In the genomic region with DNA sequence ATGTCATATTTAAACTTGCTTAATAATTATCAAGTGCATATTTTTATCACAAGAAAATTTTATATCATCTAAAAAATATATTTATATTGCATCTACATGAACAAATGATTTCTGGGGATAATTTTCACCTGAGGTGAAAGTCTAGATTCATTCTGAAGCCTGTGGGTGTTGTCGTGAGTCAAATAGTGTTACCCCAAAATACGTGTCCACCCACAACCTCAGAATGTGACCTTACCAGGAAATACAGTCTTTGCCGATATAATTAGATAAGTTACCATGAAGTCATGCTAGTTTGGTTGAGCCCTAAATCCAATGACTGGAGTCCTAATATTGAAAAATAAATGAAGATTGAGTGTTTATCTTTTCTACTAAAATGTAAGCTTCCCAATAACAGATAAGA, we compare ENCODE assay signal across 18 cellular contexts.
DNase-seq lines count a peak whose midpoint lies in the region; ATAC-seq, FAIRE-seq and TF ChIP-seq lines count a peak whose summit lies in the region.
"Had no signal": no experiment of that assay in that cellular context is flagged by ENCODE, and none has a peak within 500 bp of the region (broad histone marks: within the 10 kb centered on the region; RNA-seq: fewer than 3 reads in every experiment).

No MANE protein-coding gene starts in this region.

- no peak for TF ChIP-seq POLR2A in GM12878 (IDR thresholded peaks at IDR 0.05; ENCODE audit: low read depth, low read length)

- H3K27me3 ChIP-seq in GM12878 (replicated peaks in 1 of 2; ENCODE audit: control insufficient read depth in 2 of 2, insufficient read depth in 2 of 2, low read length in 1 of 2) = no peaks in the 10 kb centered on the region
- no peaks in the 10 kb centered on the region for H3K27me3 ChIP-seq in ascending aorta
- H3K27me3 ChIP-seq: neutrophil had no signal

- H3K4me1 ChIP-seq in GM12878 (ENCODE audit: control insufficient read depth, insufficient read depth, low read length) (no peaks in the 10 kb centered on the region), ascending aorta (no peaks in the 10 kb centered on the region)

- no peak for TF ChIP-seq CTCF in GM12878 (IDR thresholded peaks at IDR 0.05 in 2 of 3, conservative IDR thresholded peaks at IDR 0.05 in 1 of 3; ENCODE audit: control insufficient read depth in 2 of 3, extremely low read depth in 1 of 3, insufficient read depth in 1 of 3, low read depth in 3 of 3, low read length in 3 of 3)
- TF ChIP-seq CTCF in ascending aorta (IDR thresholded peaks at IDR 0.05) = no peak

- H3K36me3 ChIP-seq in GM12878 (ENCODE audit: control insufficient read depth in 2 of 2, insufficient read depth in 2 of 2, low read length in 1 of 2) (no peaks in the 10 kb centered on the region), ascending aorta (no peaks in the 10 kb centered on the region)
- H3K36me3 ChIP-seq: neutrophil had no signal

- BruUV-seq in GM12878 (replicated peaks; lab: Mats Ljungman, UMichigan) = no TSS peak

- H3K9ac ChIP-seq in GM12878 (ENCODE audit: control insufficient read depth, insufficient read depth, low read length) = no peak overlapping the region

- ATAC-seq in activated T-cell treated with anti-CD3 and anti-CD28 coated beads, Interleukin-2, amount 50 U/mL, for 4 hours = peak; percentile 52 to 66
- peak; percentile 68 for ATAC-seq in GM21360 (IDR thresholded peaks at IDR 0.05; ENCODE audit: unreplicated experiment)
- ATAC-seq in HG03060 (IDR thresholded peaks at IDR 0.05; ENCODE audit: low read depth, unreplicated experiment) = peak; percentile 45
- peak; percentile 71 for ATAC-seq in GM12878
- no peak for ATAC-seq in left colon
- ATAC-seq: K562, left lobe of liver, PC-3 had no signal

- H2AFZ ChIP-seq in GM12878 (ENCODE audit: control insufficient read depth, low read depth, low read length) = peak overlapping the region; percentile 1; the same call in 1 of the 2 replicates

- in situ Hi-C loops in GM12878 (cut with MboI) = no loop called here

- H3K36me3 Mint-ChIP-seq in activated T-cell treated with anti-CD3 and anti-CD28 coated beads, Interleukin-2, amount 50 U/mL, for 4 hours (ENCODE audit: insufficient read depth) = no peaks in the 10 kb centered on the region

- H3K4me2 ChIP-seq in GM12878 (ENCODE audit: control insufficient read depth, insufficient read depth) = no peak overlapping the region

- POLR2A ChIA-PET in GM12878 (lab: Charles Lee) = no interaction called here

- no peak for TF ChIP-seq RAD21 in GM12878 (IDR thresholded peaks at IDR 0.05; ENCODE audit: insufficient read depth, low read depth, low read length)

- 0% methylated on average over 3 of the region's 3 CpGs for WGBS in GM12878 (ENCODE audit: insufficient coverage, insufficient replicate concordance, low lambda C conversion rate, missing lambda C conversion rate)

- H4K20me1 ChIP-seq in GM12878 (ENCODE audit: control insufficient read depth, insufficient read depth) = no peaks in the 10 kb centered on the region

- H3K4me1 Mint-ChIP-seq in activated T-cell treated with anti-CD3 and anti-CD28 coated beads, Interleukin-2, amount 50 U/mL, for 4 hours (ENCODE audit: low read depth) = peaks cover 3% of the 10 kb centered on the region

- CTCF ChIA-PET in GM12878 (lab: Yijun Ruan, JAX) = interaction anchor here (0.6 kb wide), 1 partner anchor 592 kb away, joined by 4 read pairs; no protein-coding TSS in a partner anchor

- DNase-seq in activated T-cell treated with anti-CD3 and anti-CD28 coated beads, Interleukin-2, amount 50 U/mL, for 4 hours = no peak
- DNase-seq in activated T-cell treated with anti-CD3 and anti-CD28 coated beads, Interleukin-2, amount 50 U/mL, for 1 hour = no peak
- peak; percentile 7 for DNase-seq in GM12878 (ENCODE audit: low read depth, low spot score)
- no peak for DNase-seq in ascending aorta (ENCODE audit: low spot score in 2 of 2)
- no peak for DNase-seq in AG08396 (ENCODE audit: low spot score)
- DNase-seq in left colon = no peak
- DNase-seq: activated CD4-positive, alpha-beta T cell treated with anti-CD3 and anti-CD28 coated beads, Interleukin-2, amount 50 U/mL, for 4 hours; COR-L47; EL; foreskin fibroblast; NCI-H2107; PC-3; substantia nigra had no signal

- RAD21 ChIA-PET in GM12878 (lab: Charles Lee; ENCODE audit: unreplicated experiment) = no interaction called here

- H3K4me3 ChIP-seq in GM12878 (no peak overlapping the region), ascending aorta (no peak overlapping the region)
- H3K4me3 ChIP-seq: K562 had no signal

- no peak for FAIRE-seq in GM12878 (lab: Jason Lieb, UNC)
- FAIRE-seq: K562 had no signal

- H3K27me3 Mint-ChIP-seq in activated T-cell treated with anti-CD3 and anti-CD28 coated beads, Interleukin-2, amount 50 U/mL, for 4 hours (ENCODE audit: low read depth) = peaks cover 6% of the 10 kb centered on the region

- no peaks in the 10 kb centered on the region for H3K79me2 ChIP-seq in GM12878 (ENCODE audit: control insufficient read depth, insufficient read depth, low read length)

- SMC1A ChIA-PET in GM12878 (lab: Charles Lee; ENCODE audit: uncharacterized antibody, unreplicated experiment) = interaction anchor here (1.2 kb wide), 1 partner anchor 55 kb away, joined by 3 read pairs; no protein-coding TSS in a partner anchor

- H3K4me3 Mint-ChIP-seq in activated T-cell treated with anti-CD3 and anti-CD28 coated beads, Interleukin-2, amount 50 U/mL, for 4 hours = no peak overlapping the region

- H3K9me3 ChIP-seq in GM12878 (replicated peaks; ENCODE audit: control insufficient read depth, insufficient read depth, low read length) (no peaks in the 10 kb centered on the region), ascending aorta (no peaks in the 10 kb centered on the region)
- H3K9me3 ChIP-seq: neutrophil had no signal

- H3K27ac ChIP-seq in GM12878 (ENCODE audit: control insufficient read depth, insufficient read depth) (no peak overlapping the region), ascending aorta (no peak overlapping the region)
- H3K27ac ChIP-seq: neutrophil had no signal

- H3K9me3 Mint-ChIP-seq in activated T-cell treated with anti-CD3 and anti-CD28 coated beads, Interleukin-2, amount 50 U/mL, for 4 hours = no peaks in the 10 kb centered on the region

- intact Hi-C loops in GM12878 (cut with micrococcal nuclease; ENCODE audit: unreplicated experiment) (no loop called here), ascending aorta (cut with DNase I) (no loop called here), left colon (cut with DNase I, micrococcal nuclease) (no loop called here)

- TF ChIP-seq EP300 in GM12878 (IDR thresholded peaks at IDR 0.05; ENCODE audit: borderline replicate concordance in 1 of 2, control insufficient read depth in 1 of 2, low read depth in 2 of 2, low read length in 2 of 2) = peak in 1 of 2 experiments; percentile 56; a peak in 2 of 4 replicates

TF ChIP-seq in GM12878, 131 proteins besides CTCF, POLR2A, EP300 and RAD21 (continues in another document):
- no peak for TF ChIP-seq YY1 (IDR thresholded peaks at IDR 0.05; ENCODE audit: low read depth, low read length)
- TF ChIP-seq, protein P1, sequence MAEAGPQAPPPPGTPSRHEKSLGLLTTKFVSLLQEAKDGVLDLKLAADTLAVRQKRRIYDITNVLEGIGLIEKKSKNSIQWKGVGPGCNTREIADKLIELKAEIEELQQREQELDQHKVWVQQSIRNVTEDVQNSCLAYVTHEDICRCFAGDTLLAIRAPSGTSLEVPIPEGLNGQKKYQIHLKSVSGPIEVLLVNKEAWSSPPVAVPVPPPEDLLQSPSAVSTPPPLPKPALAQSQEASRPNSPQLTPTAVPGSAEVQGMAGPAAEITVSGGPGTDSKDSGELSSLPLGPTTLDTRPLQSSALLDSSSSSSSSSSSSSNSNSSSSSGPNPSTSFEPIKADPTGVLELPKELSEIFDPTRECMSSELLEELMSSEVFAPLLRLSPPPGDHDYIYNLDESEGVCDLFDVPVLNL (IDR thresholded peaks at IDR 0.05; ENCODE audit: low read depth, low read length) = no peak
- no peak for TF ChIP-seq EGR1 (IDR thresholded peaks at IDR 0.05; ENCODE audit: borderline replicate concordance in 1 of 2, low read depth in 2 of 2, low read length in 2 of 2)
- peak; percentile 49; the same call in 1 of the 2 replicates for TF ChIP-seq GABPA (IDR thresholded peaks at IDR 0.05; ENCODE audit: low read depth)
- TF ChIP-seq, protein P2, sequence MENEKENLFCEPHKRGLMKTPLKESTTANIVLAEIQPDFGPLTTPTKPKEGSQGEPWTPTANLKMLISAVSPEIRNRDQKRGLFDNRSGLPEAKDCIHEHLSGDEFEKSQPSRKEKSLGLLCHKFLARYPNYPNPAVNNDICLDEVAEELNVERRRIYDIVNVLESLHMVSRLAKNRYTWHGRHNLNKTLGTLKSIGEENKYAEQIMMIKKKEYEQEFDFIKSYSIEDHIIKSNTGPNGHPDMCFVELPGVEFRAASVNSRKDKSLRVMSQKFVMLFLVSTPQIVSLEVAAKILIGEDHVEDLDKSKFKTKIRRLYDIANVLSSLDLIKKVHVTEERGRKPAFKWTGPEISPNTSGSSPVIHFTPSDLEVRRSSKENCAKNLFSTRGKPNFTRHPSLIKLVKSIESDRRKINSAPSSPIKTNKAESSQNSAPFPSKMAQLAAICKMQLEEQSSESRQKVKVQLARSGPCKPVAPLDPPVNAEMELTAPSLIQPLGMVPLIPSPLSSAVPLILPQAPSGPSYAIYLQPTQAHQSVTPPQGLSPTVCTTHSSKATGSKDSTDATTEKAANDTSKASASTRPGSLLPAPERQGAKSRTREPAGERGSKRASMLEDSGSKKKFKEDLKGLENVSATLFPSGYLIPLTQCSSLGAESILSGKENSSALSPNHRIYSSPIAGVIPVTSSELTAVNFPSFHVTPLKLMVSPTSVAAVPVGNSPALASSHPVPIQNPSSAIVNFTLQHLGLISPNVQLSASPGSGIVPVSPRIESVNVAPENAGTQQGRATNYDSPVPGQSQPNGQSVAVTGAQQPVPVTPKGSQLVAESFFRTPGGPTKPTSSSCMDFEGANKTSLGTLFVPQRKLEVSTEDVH (IDR thresholded peaks at IDR 0.05; ENCODE audit: low read depth, partially characterized antibody) = no peak
- TF ChIP-seq HDAC2 (IDR thresholded peaks at IDR 0.05) = no peak
- TF ChIP-seq, protein P3, sequence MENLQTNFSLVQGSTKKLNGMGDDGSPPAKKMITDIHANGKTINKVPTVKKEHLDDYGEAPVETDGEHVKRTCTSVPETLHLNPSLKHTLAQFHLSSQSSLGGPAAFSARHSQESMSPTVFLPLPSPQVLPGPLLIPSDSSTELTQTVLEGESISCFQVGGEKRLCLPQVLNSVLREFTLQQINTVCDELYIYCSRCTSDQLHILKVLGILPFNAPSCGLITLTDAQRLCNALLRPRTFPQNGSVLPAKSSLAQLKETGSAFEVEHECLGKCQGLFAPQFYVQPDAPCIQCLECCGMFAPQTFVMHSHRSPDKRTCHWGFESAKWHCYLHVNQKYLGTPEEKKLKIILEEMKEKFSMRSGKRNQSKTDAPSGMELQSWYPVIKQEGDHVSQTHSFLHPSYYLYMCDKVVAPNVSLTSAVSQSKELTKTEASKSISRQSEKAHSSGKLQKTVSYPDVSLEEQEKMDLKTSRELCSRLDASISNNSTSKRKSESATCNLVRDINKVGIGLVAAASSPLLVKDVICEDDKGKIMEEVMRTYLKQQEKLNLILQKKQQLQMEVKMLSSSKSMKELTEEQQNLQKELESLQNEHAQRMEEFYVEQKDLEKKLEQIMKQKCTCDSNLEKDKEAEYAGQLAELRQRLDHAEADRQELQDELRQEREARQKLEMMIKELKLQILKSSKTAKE (IDR thresholded peaks at IDR 0.05; ENCODE audit: low read depth, poor library complexity, severe bottlenecking) = peak; percentile 23
- TF ChIP-seq SIN3A (IDR thresholded peaks at IDR 0.05; ENCODE audit: low read depth, low read length) = no peak
